ENCODE assay signal across 21 cellular contexts in genomic region chr14:53093206-53093605, GRCh38. TPM values are rescaled to one million over a fixed set of nuclear protein-coding genes. Genes with fewer than 3 reads are reported as not detected.
DNase-seq lines count a peak whose midpoint lies in the region; FAIRE-seq and TF ChIP-seq lines count a peak whose summit lies in the region.
"Had no signal": no experiment of that assay in that cellular context is flagged by ENCODE, and none has a peak within 500 bp of the region (broad histone marks: within the 10 kb centered on the region; RNA-seq: fewer than 3 reads in every experiment).

No MANE protein-coding gene starts in this region.

- FAIRE-seq in GM18507 (lab: Jason Lieb, UNC) (peak; percentile 26), frontal cortex (lab: Jason Lieb, UNC) (peak; percentile 26)

- DNase-seq in AG09309 (ENCODE audit: low read depth): peak; percentile 48
- DNase-seq in GM18507 (ENCODE audit: extremely low spot score, insufficient read length, low read depth): no peak
- peak; percentile 16 for DNase-seq in astrocyte of the spinal cord (ENCODE audit: low read depth, low spot score)
- DNase-seq in frontal cortex (ENCODE audit: low spot score in 2 of 2): no peak
- no peak for DNase-seq in NCI-H187 (lab: John Stamatoyannopoulos, UW)
- DNase-seq in SHP77 (lab: John Stamatoyannopoulos, UW): no peak
- DNase-seq in NCI-H2029 (lab: John Stamatoyannopoulos, UW): no peak
- DNase-seq in central memory CD4-positive, alpha-beta T cell: no peak
- DNase-seq: activated CD4-positive, alpha-beta memory T cell treated with anti-CD3 and anti-CD28 coated beads for 36 hours; COR-L47; H9; KG1; left cardiac atrium; natural killer cell; NCI-H1048; NCI-H2081; NK-92 treated with Interleukin-12 subunit alpha and Interleukin-12 subunit beta, amount 100 ng/mL, for 24 hours; Peyer's patch; stimulated activated naive B cell treated with anti-CD40 and anti-IgM and Interleukin-4, amounts not matched to agents 10 μg/mL and 1 μg/mL and 100 μg/mL, for 72 hours had no signal

- no peak overlapping the region for H3K4me3 ChIP-seq in AG09309 (ENCODE audit: control insufficient read depth, low read depth, low read length)
- H3K4me3 ChIP-seq in astrocyte of the spinal cord (ENCODE audit: low read depth, low read length): no peak overlapping the region
- H3K4me3 ChIP-seq: coronary artery, Peyer's patch, tibial nerve had no signal

- in situ Hi-C loops in astrocyte of the spinal cord (cut with HindIII; ENCODE audit: low sequenced_read_pairs): no loop called here

- TF ChIP-seq CTCF in AG09309 (IDR thresholded peaks at IDR 0.05; ENCODE audit: control insufficient read depth, insufficient read depth, low read depth, low read length, missing control alignments): no peak
- TF ChIP-seq CTCF in astrocyte of the spinal cord (IDR thresholded peaks at IDR 0.05; ENCODE audit: low read depth, low read length): no peak

RNA-seq across cellular contexts. Expression of gene DDHD1, which starts 59.9 kb away (rescaled TPM):
- 24.5 TPM for total RNA-seq in frontal cortex

Comparison
In these comparisons a context has a peak if more than half of its experiments do, and no peak if none do; other contexts are left out.
1. DNase-seq: peak in AG09309 (single experiment) and astrocyte of the spinal cord (single experiment); none in GM18507 (single experiment), frontal cortex (0 of 2), NCI-H187 (0 of 2), SHP77 (0 of 2), NCI-H2029 (single experiment) and central memory CD4-positive, alpha-beta T cell (single experiment).